ENCODE assay signal across 13 cellular contexts in the genomic region with DNA sequence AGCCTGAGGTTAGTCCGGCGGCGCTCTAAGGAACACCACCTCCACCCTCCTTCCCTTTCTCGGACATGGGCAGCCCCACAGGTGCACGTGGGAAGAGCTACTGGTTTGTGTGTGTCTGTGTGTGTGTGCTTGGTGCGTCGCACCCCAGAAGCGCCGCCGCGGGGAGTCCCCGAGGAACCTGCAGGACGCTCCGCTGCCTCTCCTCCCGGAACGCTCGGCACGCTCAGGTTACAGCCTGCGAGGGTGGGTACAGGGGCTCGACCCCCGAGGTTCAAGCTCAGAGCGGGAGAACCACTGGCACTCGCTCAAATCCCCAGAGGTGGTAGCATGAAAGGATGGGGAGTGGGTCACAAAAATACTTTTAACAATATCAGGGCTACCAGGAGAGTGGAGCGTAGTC. TPM values are rescaled to one million over a fixed set of nuclear protein-coding genes. Genes with fewer than 3 reads are reported as not detected.
DNase-seq lines count a peak whose midpoint lies in the region; ATAC-seq and TF ChIP-seq lines count a peak whose summit lies in the region.
"Had no signal": no experiment of that assay in that cellular context is flagged by ENCODE, and none has a peak within 500 bp of the region (broad histone marks: within the 10 kb centered on the region; RNA-seq: fewer than 3 reads in every experiment).

No MANE protein-coding gene starts in this region.

- CTCF ChIA-PET in PC-3 (lab: Charles Lee), result no interaction called here

- peaks cover 28% of the 10 kb centered on the region for H3K4me1 Mint-ChIP-seq in brain
- peaks cover 30% of the 10 kb centered on the region for H3K4me1 Mint-ChIP-seq in nephron progenitor cell

- in situ Hi-C loops in GM13976 (cut with MboI; ENCODE audit: low sequenced_read_pairs, unreplicated experiment), result loop anchor here (25.0 kb wide), 1 partner anchor 676 kb away; no protein-coding TSS in a partner anchor

- ATAC-seq in GM19035 (IDR thresholded peaks at IDR 0.05; ENCODE audit: unreplicated experiment), result no peak
- no peak for ATAC-seq in GM21786 (IDR thresholded peaks at IDR 0.05; ENCODE audit: unreplicated experiment)
- no peak for ATAC-seq in PC-3
- ATAC-seq: activated CD4-positive, CD25-positive, alpha-beta regulatory T cell treated with anti-CD3 and anti-CD28 coated beads, Interleukin-2, amount 50 U/mL, for 24 hours; activated T-cell treated with anti-CD3 and anti-CD28 coated beads, Interleukin-2, amount 50 U/mL, for 72 hours; HCT116 had no signal

- H3K9me3 Mint-ChIP-seq in brain (peaks cover 0 to 3% (median 0%) of the 10 kb centered on the region in 5 experiments), nephron progenitor cell (no peaks in the 10 kb centered on the region)
- H3K9me3 Mint-ChIP-seq: activated T-cell treated with anti-CD3 and anti-CD28 coated beads, Interleukin-2, amount 50 U/mL, for 72 hours had no signal

- H3K4me3 ChIP-seq in BLaER1 treated with 17β-estradiol and CSF1 and Interleukin-3, amounts not matched to agents 10 nM and 100 nM, result peak overlapping the region; percentile 71 to 82 (median 74); a peak in 18 of 20 replicates
- no peak overlapping the region for H3K4me3 ChIP-seq in PC-3 (ENCODE audit: low read length)

- peak; percentile 44 for DNase-seq in GM13976 (ENCODE audit: low spot score)
- peak; percentile 41 for DNase-seq in nephron progenitor cell
- no peak for DNase-seq in PC-3
- no peak for DNase-seq in activated CD4-positive, alpha-beta T cell treated with anti-CD3 and anti-CD28 coated beads for 4 hours
- DNase-seq: activated T-cell treated with anti-CD3 and anti-CD28 coated beads, Interleukin-2, amount 50 U/mL, for 72 hours; CD4-positive, CD25-positive, alpha-beta regulatory T cell; psoas muscle had no signal

- H3K27me3 Mint-ChIP-seq in brain, result peaks cover 42% of the 10 kb centered on the region
- peaks cover 54% of the 10 kb centered on the region for H3K27me3 Mint-ChIP-seq in nephron progenitor cell (ENCODE audit: low read depth, poor library complexity)

- TF ChIP-seq CTCF in GM13976 (IDR thresholded peaks at IDR 0.05; ENCODE audit: borderline replicate concordance, control extremely low read depth, extremely low read depth, insufficient read depth, missing control alignments) (no peak), brain (conservative IDR thresholded peaks at IDR 0.05) (no peak), nephron progenitor cell (IDR thresholded peaks at IDR 0.05) (no peak), PC-3 (conservative IDR thresholded peaks at IDR 0.05; ENCODE audit: low read depth, low read length) (no peak)

- H3K27ac Mint-ChIP-seq in brain (peak overlapping the region in 1 of 5 experiments; percentile 91), nephron progenitor cell (no peak overlapping the region)
- H3K27ac Mint-ChIP-seq: activated T-cell treated with anti-CD3 and anti-CD28 coated beads, Interleukin-2, amount 50 U/mL, for 72 hours; CD4-positive, CD25-positive, alpha-beta regulatory T cell had no signal

- H3K9ac ChIP-seq in BLaER1 treated with 17β-estradiol and CSF1 and Interleukin-3, amounts not matched to agents 10 nM and 100 nM, result peak overlapping the region in 2 of 11 experiments; percentile 77 to 86; a peak in 3 of 22 replicates
- no peak overlapping the region for H3K9ac ChIP-seq in PC-3 (ENCODE audit: low read length)

- H2AFZ ChIP-seq in PC-3 (ENCODE audit: low read length), result no peak overlapping the region

- H3K79me2 ChIP-seq in PC-3 (ENCODE audit: low read length), result no peaks in the 10 kb centered on the region

- H3F3A ChIP-seq in PC-3 (ENCODE audit: low read length, unreplicated experiment), result no peaks in the 10 kb centered on the region

- no peaks in the 10 kb centered on the region for H3K9me3 ChIP-seq in BLaER1 treated with 17β-estradiol and CSF1 and Interleukin-3, amounts not matched to agents 10 nM and 100 nM (replicated peaks in 1 of 11)
- H3K9me3 ChIP-seq in PC-3 (ENCODE audit: low read length), result no peaks in the 10 kb centered on the region
- H3K9me3 ChIP-seq: psoas muscle had no signal

- H3K4me2 ChIP-seq in BLaER1 treated with 17β-estradiol and CSF1 and Interleukin-3, amounts not matched to agents 10 nM and 100 nM, result peak overlapping the region; percentile 91 to 99 (median 96)
- no peak overlapping the region for H3K4me2 ChIP-seq in PC-3 (ENCODE audit: low read length)

- H3K27ac ChIP-seq in BLaER1 treated with 17β-estradiol and CSF1 and Interleukin-3, amounts not matched to agents 10 nM and 100 nM, result no peak overlapping the region
- H3K27ac ChIP-seq in PC-3 (ENCODE audit: low read length), result no peak overlapping the region
- H3K27ac ChIP-seq: psoas muscle had no signal

- intact Hi-C loops in PC-3 (cut with micrococcal nuclease), result no loop called here

- H3K36me3 ChIP-seq in BLaER1 treated with 17β-estradiol and CSF1 and Interleukin-3, amounts not matched to agents 10 nM and 100 nM, result no peaks in the 10 kb centered on the region
- no peaks in the 10 kb centered on the region for H3K36me3 ChIP-seq in PC-3 (ENCODE audit: low read depth, low read length)

- POLR2A ChIA-PET in PC-3 (lab: Charles Lee; ENCODE audit: unreplicated experiment), result no interaction called here

- peaks cover 49 to 76% (median 57%) of the 10 kb centered on the region in 11 experiments for H3K27me3 ChIP-seq in BLaER1 treated with 17β-estradiol and CSF1 and Interleukin-3, amounts not matched to agents 10 nM and 100 nM
- H3K27me3 ChIP-seq in PC-3 (ENCODE audit: low read length), result peaks cover 37% of the 10 kb centered on the region

- H3K9me2 ChIP-seq in PC-3 (replicated peaks; ENCODE audit: low read length), result no peaks in the 10 kb centered on the region

- H3K4me1 ChIP-seq in BLaER1 treated with 17β-estradiol and CSF1 and Interleukin-3, amounts not matched to agents 10 nM and 100 nM, result peaks cover 18 to 31% (median 25%) of the 10 kb centered on the region in 10 experiments
- H3K4me1 ChIP-seq in PC-3 (ENCODE audit: insufficient read depth, low read length), result no peaks in the 10 kb centered on the region
- H3K4me1 ChIP-seq: psoas muscle had no signal

- peaks cover 0 to 43% (median 13%) of the 10 kb centered on the region in 11 experiments; a peak in 15 of 22 replicates for H4K20me1 ChIP-seq in BLaER1 treated with 17β-estradiol and CSF1 and Interleukin-3, amounts not matched to agents 10 nM and 100 nM
- H4K20me1 ChIP-seq in PC-3 (ENCODE audit: low read length), result no peaks in the 10 kb centered on the region

- peak overlapping the region; percentile 87 to 91 (median 89) for H3K4me3 Mint-ChIP-seq in brain
- no peak overlapping the region for H3K4me3 Mint-ChIP-seq in nephron progenitor cell
- H3K4me3 Mint-ChIP-seq: CD4-positive, CD25-positive, alpha-beta regulatory T cell had no signal

- H3K36me3 Mint-ChIP-seq in brain (no peaks in the 10 kb centered on the region), nephron progenitor cell (ENCODE audit: low read depth) (no peaks in the 10 kb centered on the region)
- H3K36me3 Mint-ChIP-seq: CD4-positive, CD25-positive, alpha-beta regulatory T cell had no signal

- no TSS peak for BruUV-seq in PC-3 (replicated peaks; lab: Mats Ljungman, UMichigan)

RNA-seq across cellular contexts. Expression of a gene that starts 2.0 kb away (rescaled TPM):
- 41.2 TPM for polyA plus RNA-seq in brain (ENCODE audit: insufficient read depth, low read depth, low replicate concordance)
- 3.5 and 6.2 TPM in 2 replicates for total RNA-seq in PC-3 (2014; rRNA removed)

Comparison
In these comparisons a context has a peak if more than half of its experiments do, and no peak if none do; other contexts are left out.
1. DNase-seq: peak in GM13976 (single experiment) and nephron progenitor cell (single experiment); none in PC-3 (single experiment) and activated CD4-positive, alpha-beta T cell treated with anti-CD3 and anti-CD28 coated beads for 4 hours (0 of 2).